ENCODE assay signal across 18 cellular contexts in the genomic region with DNA sequence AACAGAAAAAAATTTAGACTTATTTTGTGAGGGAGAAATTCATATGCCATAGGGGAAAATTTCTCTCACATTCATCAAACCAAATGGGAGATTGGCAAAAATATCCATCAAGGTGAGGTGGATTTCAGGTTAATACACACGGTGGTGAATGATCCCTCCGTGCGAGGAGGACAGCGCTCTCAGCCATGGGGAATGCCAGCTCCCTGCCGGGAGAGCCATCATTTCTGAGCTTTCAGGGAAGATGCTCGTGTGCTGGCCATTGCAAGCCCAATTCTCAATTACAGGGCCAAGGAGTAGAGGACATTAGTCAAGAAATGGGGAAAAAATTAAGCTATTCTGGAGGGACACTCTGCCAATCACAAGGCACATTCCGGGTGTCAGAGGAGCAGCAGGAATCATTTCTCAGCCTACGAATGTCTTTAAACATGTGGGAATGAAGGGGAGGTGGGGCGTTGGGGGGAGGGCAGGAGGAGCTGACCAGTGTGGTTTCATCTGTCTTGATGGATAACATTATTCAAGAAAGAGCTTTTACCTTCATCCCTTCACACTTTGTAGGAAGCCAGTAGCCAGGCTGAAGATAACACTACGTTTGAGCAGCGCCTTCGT.
"Had no signal": no experiment of that assay in that cellular context is flagged by ENCODE, and none has a peak within 500 bp of the region (broad histone marks: within the 10 kb centered on the region; RNA-seq: fewer than 3 reads in every experiment).

No MANE protein-coding gene starts in this region.

- H3K4me1 ChIP-seq: parathyroid adenoma had no signal

- H3K4me3 ChIP-seq: right lobe of liver, thoracic aorta, tibial nerve, upper lobe of left lung had no signal

- DNase-seq: cerebellar nuclear complex; effector memory CD4-positive, alpha-beta T cell; mesendoderm; naive thymus-derived CD8-positive, alpha-beta T cell; nephron progenitor cell; right lobe of liver; small intestine; stimulated activated CD4-positive, alpha-beta T cell treated with anti-CD3 and anti-CD28 coated beads, Interleukin-15, amount 100 ng/mL, for 24 hours; stimulated activated CD4-positive, alpha-beta T cell treated with anti-CD3 and anti-CD28 coated beads, Interleukin-2, amount 100 ng/mL, for 48 hours; stimulated activated naive B cell treated with anti-CD40 and anti-IgM and Interleukin-4, amounts not matched to agents 10 μg/mL and 1 μg/mL and 100 μg/mL, for 72 hours; upper lobe of left lung had no signal

- H3K36me3 ChIP-seq: neutrophil, right lobe of liver, tibial nerve, upper lobe of left lung had no signal

- H3K27me3 ChIP-seq: right lobe of liver, tibial nerve, upper lobe of left lung had no signal

- H3K27ac Mint-ChIP-seq: dendritic cell treated with granulocyte-macrophage colony-stimulating factor and Interleukin-4, amounts not matched to agents 40 ng/mL and 50 ng/mL, for 4 days; nephron progenitor cell; progenitor cell of endocrine pancreas; stimulated activated naive B cell treated with anti-CD40 and anti-IgM and Interleukin-4, amounts not matched to agents 10 μg/mL and 1 μg/mL and 100 μg/mL, for 72 hours; stimulated activated naive CD8-positive, alpha-beta T cell treated with anti-CD3 and anti-CD28 coated beads, Interleukin-15, Interleukin-2, amounts not matched to agents 100 ng/mL and 50 ng/mL, for 24 hours had no signal

- H3K36me3 Mint-ChIP-seq: stimulated activated naive B cell treated with anti-CD40 and anti-IgM and Interleukin-4, amounts not matched to agents 10 μg/mL and 1 μg/mL and 100 μg/mL, for 72 hours had no signal

- ATAC-seq: naive thymus-derived CD8-positive, alpha-beta T cell; right lobe of liver; stimulated activated naive B cell treated with anti-CD40 and anti-IgM and Interleukin-4, amounts not matched to agents 10 μg/mL and 1 μg/mL and 100 μg/mL, for 72 hours had no signal

- H3K4me3 Mint-ChIP-seq: dendritic cell treated with granulocyte-macrophage colony-stimulating factor and Interleukin-4, amounts not matched to agents 40 ng/mL and 50 ng/mL, for 4 days; naive thymus-derived CD8-positive, alpha-beta T cell; nephron progenitor cell; stimulated activated naive B cell treated with anti-CD40 and anti-IgM and Interleukin-4, amounts not matched to agents 10 μg/mL and 1 μg/mL and 100 μg/mL, for 72 hours; stimulated activated naive CD8-positive, alpha-beta T cell treated with anti-CD3 and anti-CD28 coated beads, Interleukin-15, Interleukin-2, amounts not matched to agents 100 ng/mL and 50 ng/mL, for 24 hours had no signal

- H3K27ac ChIP-seq: neutrophil, parathyroid adenoma, right lobe of liver, thoracic aorta, tibial nerve, upper lobe of left lung had no signal

- H3K9me3 Mint-ChIP-seq: dendritic cell treated with granulocyte-macrophage colony-stimulating factor and Interleukin-4, amounts not matched to agents 40 ng/mL and 50 ng/mL, for 4 days; naive thymus-derived CD8-positive, alpha-beta T cell; nephron progenitor cell; stimulated activated naive B cell treated with anti-CD40 and anti-IgM and Interleukin-4, amounts not matched to agents 10 μg/mL and 1 μg/mL and 100 μg/mL, for 72 hours; stimulated activated naive CD8-positive, alpha-beta T cell treated with anti-CD3 and anti-CD28 coated beads, Interleukin-15, Interleukin-2, amounts not matched to agents 100 ng/mL and 50 ng/mL, for 24 hours had no signal

- H3K9me3 ChIP-seq: neutrophil, right lobe of liver, thoracic aorta, tibial nerve, upper lobe of left lung had no signal

- H3K9ac ChIP-seq: parathyroid adenoma had no signal

- H3K27me3 Mint-ChIP-seq: naive thymus-derived CD8-positive, alpha-beta T cell; stimulated activated naive CD8-positive, alpha-beta T cell treated with anti-CD3 and anti-CD28 coated beads, Interleukin-15, Interleukin-2, amounts not matched to agents 100 ng/mL and 50 ng/mL, for 24 hours had no signal
